ENCODE assay signal across 18 cellular contexts in genomic region chr6:167493961-167494697, GRCh38.
A peak's percentile ranks its signal among the peaks of the same experiment; 100 is the strongest.
DNase-seq lines count a peak whose midpoint lies in the region; ATAC-seq and TF ChIP-seq lines count a peak whose summit lies in the region.
"Had no signal": no experiment of that assay in that cellular context is flagged by ENCODE, and none has a peak within 500 bp of the region (broad histone marks: within the 10 kb centered on the region; RNA-seq: fewer than 3 reads in every experiment).

No MANE protein-coding gene starts in this region.

- no peaks in the 10 kb centered on the region for H3K79me1 ChIP-seq in trophoblast cell (ENCODE audit: low read length)

- H3K14ac ChIP-seq in trophoblast cell (ENCODE audit: low read length), result no peak overlapping the region

- H4K8ac ChIP-seq in trophoblast cell (ENCODE audit: low read depth, low read length), result no peak overlapping the region

- H3K9me3 ChIP-seq in left lung (no peaks in the 10 kb centered on the region), trophoblast cell (ENCODE audit: insufficient read depth, low read depth, low read length) (peaks cover 5% of the 10 kb centered on the region)
- H3K9me3 ChIP-seq: A549, adrenal gland had no signal

- H2BK12ac ChIP-seq in trophoblast cell (ENCODE audit: low read length), result no peak overlapping the region

- peaks cover 0 to 8% of the 10 kb centered on the region in 2 donors for H3K4me1 ChIP-seq in left lung
- no peaks in the 10 kb centered on the region for H3K4me1 ChIP-seq in trophoblast cell (ENCODE audit: control insufficient read depth in 1 of 2, insufficient read depth in 2 of 2, low read length in 2 of 2)
- H3K4me1 ChIP-seq: A549, adrenal gland had no signal

- H4K91ac ChIP-seq in trophoblast cell (ENCODE audit: low read depth, low read length), result no peak overlapping the region

- no peak overlapping the region for H3K4ac ChIP-seq in trophoblast cell (ENCODE audit: low read depth, low read length)

- H3K27me3 ChIP-seq in left lung (no peaks in the 10 kb centered on the region), trophoblast cell (ENCODE audit: insufficient read depth, low read length) (no peaks in the 10 kb centered on the region)
- H3K27me3 ChIP-seq: adrenal gland had no signal

- H3K4me2 ChIP-seq in trophoblast cell (ENCODE audit: low read length), result no peak overlapping the region
- H3K4me2 ChIP-seq: A549 had no signal

- H3K27ac ChIP-seq in left lung (no peak overlapping the region), trophoblast cell (ENCODE audit: low read depth, low read length) (no peak overlapping the region)
- H3K27ac ChIP-seq: A549 had no signal

- no peak for TF ChIP-seq CTCF in left lung (IDR thresholded peaks at IDR 0.05)

- H2BK120ac ChIP-seq in trophoblast cell (ENCODE audit: insufficient read depth, low read length, poor library complexity), result no peak overlapping the region

- H3K36me3 ChIP-seq in left lung (no peaks in the 10 kb centered on the region), trophoblast cell (ENCODE audit: control insufficient read depth in 1 of 2, insufficient read depth in 2 of 2, low read length in 2 of 2) (no peaks in the 10 kb centered on the region)
- H3K36me3 ChIP-seq: adrenal gland had no signal

- H3K4me3 ChIP-seq in left lung (no peak overlapping the region), trophoblast cell (ENCODE audit: low read depth, low read length) (no peak overlapping the region)
- H3K4me3 ChIP-seq: A549, adrenal gland had no signal

- peak overlapping the region; percentile 41 for H3K23ac ChIP-seq in trophoblast cell (ENCODE audit: low read length)

- H3K9ac ChIP-seq in trophoblast cell (ENCODE audit: low read length), result no peak overlapping the region

- H3K18ac ChIP-seq in trophoblast cell (ENCODE audit: low read length), result no peak overlapping the region

- DNase-seq in NCI-H748 (lab: John Stamatoyannopoulos, UW; ENCODE audit: unreplicated experiment), result peak; percentile 62
- DNase-seq in NCI-H748 treated with DMSO at 0.1 percent for 48 hours (lab: John Stamatoyannopoulos, UW), result no peak
- no peak for DNase-seq in left lung
- DNase-seq in trophoblast cell, result no peak
- no peak for DNase-seq in activated CD4-positive, alpha-beta T cell treated with anti-CD3 and anti-CD28 coated beads for 1 hour
- no peak for DNase-seq in NCI-H446 (lab: John Stamatoyannopoulos, UW)
- DNase-seq in SHP77 (lab: John Stamatoyannopoulos, UW), result no peak
- DNase-seq: activated CD8-positive, alpha-beta memory T cell treated with anti-CD3 and anti-CD28 coated beads for 24 hours; foreskin melanocyte; immature natural killer cell; NCI-H1694; NCI-H526; PC-3; SW 1271 had no signal

- H3K79me2 ChIP-seq in trophoblast cell (ENCODE audit: control insufficient read depth, insufficient read depth, low read length, poor library complexity), result no peaks in the 10 kb centered on the region

- H4K12ac ChIP-seq in trophoblast cell (ENCODE audit: low read depth, low read length), result no peak overlapping the region

- H2AFZ ChIP-seq in trophoblast cell (ENCODE audit: insufficient read depth, low read length, poor library complexity), result no peak overlapping the region

- intact Hi-C loops in left lung (cut with DNase I), result no loop called here

- ATAC-seq in left lung (peak; percentile 34), GM21447 (IDR thresholded peaks at IDR 0.05; ENCODE audit: unreplicated experiment) (no peak)
- ATAC-seq: A549; activated T-helper 17 cell treated with anti-CD3 and anti-CD28 coated beads, Interleukin-2, amount 50 U/mL, for 72 hours; PC-3 had no signal

- H2BK5ac ChIP-seq in trophoblast cell (ENCODE audit: low read depth, low read length, poor library complexity), result no peak overlapping the region

- no CpG with 5 or more reads among the region's 29 CpGs for WGBS in trophoblast cell (ENCODE audit: extremely low coverage, insufficient coverage, insufficient read length)

- no peak overlapping the region for H2AK5ac ChIP-seq in trophoblast cell (ENCODE audit: low read length)
